ENCODE assay signal across 8 cellular contexts in genomic region chr10:62268027-62268398, GRCh38. TPM values are rescaled to one million over a fixed set of nuclear protein-coding genes. Genes with fewer than 3 reads are reported as not detected.
DNase-seq lines count a peak whose midpoint lies in the region; ATAC-seq, FAIRE-seq and TF ChIP-seq lines count a peak whose summit lies in the region.

No MANE protein-coding gene starts in this region.

- no peaks in the 10 kb centered on the region for H3K27me3 ChIP-seq in bronchial epithelial cell (ENCODE audit: control insufficient read depth, insufficient read depth, low read length)

- no peaks in the 10 kb centered on the region for H3K36me3 ChIP-seq in bronchial epithelial cell (ENCODE audit: control insufficient read depth, insufficient read depth, low read length)

- TF ChIP-seq CTCF in GM12864 (IDR thresholded peaks at IDR 0.05; ENCODE audit: low read depth, low read length, missing control alignments), result no peak
- no peak for TF ChIP-seq CTCF in LNCaP clone FGC (IDR thresholded peaks at IDR 0.05; ENCODE audit: control insufficient read depth, extremely low read depth, insufficient read depth)
- TF ChIP-seq CTCF in bronchial epithelial cell (IDR thresholded peaks at IDR 0.05; ENCODE audit: insufficient read depth, low read length, severe bottlenecking), result no peak

- peak overlapping the region; percentile 60 for H3K4me3 ChIP-seq in GM12864 (ENCODE audit: low read depth, low read length)
- H3K4me3 ChIP-seq in LNCaP clone FGC (ENCODE audit: low read depth, low read length), result peak overlapping the region; percentile 71
- H3K4me3 ChIP-seq in bronchial epithelial cell (ENCODE audit: low read depth, low read length), result peak overlapping the region; percentile 70

- no peak for ATAC-seq in HG03045 (IDR thresholded peaks at IDR 0.05; ENCODE audit: unreplicated experiment)

- DNase-seq in GM12864 (ENCODE audit: low read depth), result no peak
- no peak for DNase-seq in LNCaP clone FGC (ENCODE audit: low read depth)
- DNase-seq in bronchial epithelial cell (ENCODE audit: low read depth), result no peak
- peak; percentile 15 for DNase-seq in myocyte (ENCODE audit: low read depth)
- DNase-seq in NOMO-1 treated with DMSO at 0.1 percent for 48 hours (lab: John Stamatoyannopoulos, UW; ENCODE audit: unreplicated experiment), result no peak
- no peak for DNase-seq in GM19239 (ENCODE audit: insufficient read length, low spot score)
- DNase-seq in activated CD4-positive, alpha-beta T cell treated with anti-CD3 and anti-CD28 coated beads, Interleukin-2, amount 50 U/mL, for 48 hours, result no peak

- FAIRE-seq in bronchial epithelial cell (lab: Jason Lieb, UNC), result no peak
- no peak for FAIRE-seq in GM19239 (lab: Jason Lieb, UNC)

RNA-seq across cellular contexts. Expression of gene RTKN2, which starts 0.6 kb away (rescaled TPM):
- total RNA-seq in bronchial epithelial cell, result 0.79 and 1.7 TPM in 2 replicates
- 3.8 and 5.4 TPM in 2 replicates for total RNA-seq in myocyte
- 6.2 TPM for polyA plus RNA-seq in myocyte (2012)
